ENCODE assay signal across 8 cellular contexts in the genomic region with DNA sequence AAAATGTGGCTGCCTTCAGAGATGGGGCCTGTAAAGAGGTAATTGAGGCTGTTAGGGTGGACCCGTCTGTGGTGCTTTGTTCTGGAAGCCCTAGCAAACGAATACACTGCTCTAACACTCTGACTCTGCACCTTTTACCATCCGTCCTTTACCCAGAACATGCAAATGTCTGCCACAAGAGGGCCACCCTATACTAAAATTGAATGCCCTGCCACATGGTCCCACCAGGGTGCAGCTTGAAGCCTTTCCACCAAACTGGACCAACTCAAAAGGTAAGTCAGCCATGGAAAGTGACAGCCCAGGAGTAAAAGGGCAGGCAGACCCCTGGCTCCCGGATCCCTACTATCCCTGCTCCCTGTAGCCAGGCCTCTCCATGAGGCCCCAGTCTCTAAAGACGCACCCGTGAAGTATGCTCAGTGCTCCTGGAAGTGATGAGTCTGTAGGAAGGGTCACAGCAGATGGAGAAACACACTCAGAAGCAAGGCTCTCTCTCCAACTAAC. TPM values are rescaled to one million over a fixed set of nuclear protein-coding genes. Genes with fewer than 3 reads are reported as not detected.
DNase-seq lines count a peak whose midpoint lies in the region; ATAC-seq and TF ChIP-seq lines count a peak whose summit lies in the region.

No MANE protein-coding gene starts in this region.

- 31% methylated on average over 6 of the region's 6 CpGs for WGBS in liver

- TF ChIP-seq RAD21 in liver (IDR thresholded peaks at IDR 0.05), result peak; percentile 97 to 99

- H3K4me1 ChIP-seq in liver (ENCODE audit: control insufficient read depth in 4 of 4, insufficient read depth in 4 of 4, low read length in 3 of 4), result peaks cover 0 to 6% (median 4%) of the 10 kb centered on the region in 4 donors

- no peaks in the 10 kb centered on the region for H3K36me3 ChIP-seq in liver (ENCODE audit: control insufficient read depth in 4 of 4, insufficient read depth in 3 of 4, low read depth in 1 of 4, low read length in 3 of 4)

- DNase-seq in Ammon's horn (ENCODE audit: low spot score) (peak; percentile 83), NCI-H446 (lab: John Stamatoyannopoulos, UW) (peak; percentile 85 to 89), cerebellar cortex (ENCODE audit: low spot score) (peak; percentile 90)
- DNase-seq in stimulated activated CD4-positive, alpha-beta T cell treated with anti-CD3 and anti-CD28 coated beads, TNF-alpha, amount 100 ng/mL, for 48 hours (ENCODE audit: low read depth in 3 of 3), result peak in 2 of 3 donors; percentile 41 to 46

- ATAC-seq in GM18907 (IDR thresholded peaks at IDR 0.05; ENCODE audit: unreplicated experiment) (peak; percentile 89), HG03280 (IDR thresholded peaks at IDR 0.05; ENCODE audit: unreplicated experiment) (peak; percentile 82)
- ATAC-seq in activated CD4-positive, CD25-positive, alpha-beta regulatory T cell treated with anti-CD3 and anti-CD28 coated beads, Interleukin-2, amount 50 U/mL, for 24 hours, result peak; percentile 90 to 92

- H3K9ac ChIP-seq in liver (ENCODE audit: low read depth in 1 of 2, low read length in 2 of 2), result no peak overlapping the region

- no peak overlapping the region for H3K4me3 ChIP-seq in liver (ENCODE audit: low read depth in 1 of 3, low read length in 3 of 3)

- H3K27me3 ChIP-seq in liver (ENCODE audit: control insufficient read depth in 4 of 4, insufficient read depth in 4 of 4, low read length in 3 of 4), result no peaks in the 10 kb centered on the region

- TF ChIP-seq CTCF in liver (IDR thresholded peaks at IDR 0.05; ENCODE audit: low read depth, low read length, missing input control), result peak; percentile 98

- no peak overlapping the region for H3K27ac ChIP-seq in liver (ENCODE audit: low read depth in 1 of 2, low read length in 2 of 2)

- H3K9me3 ChIP-seq in liver (ENCODE audit: control insufficient read depth in 4 of 4, low read length in 3 of 4), result no peaks in the 10 kb centered on the region

TF ChIP-seq in liver, 16 proteins besides CTCF, POLR2A, EP300 and RAD21:
- TF ChIP-seq, protein P1, sequence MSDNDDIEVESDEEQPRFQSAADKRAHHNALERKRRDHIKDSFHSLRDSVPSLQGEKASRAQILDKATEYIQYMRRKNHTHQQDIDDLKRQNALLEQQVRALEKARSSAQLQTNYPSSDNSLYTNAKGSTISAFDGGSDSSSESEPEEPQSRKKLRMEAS (IDR thresholded peaks at IDR 0.05), result peak; percentile 89
- TF ChIP-seq, protein P2, sequence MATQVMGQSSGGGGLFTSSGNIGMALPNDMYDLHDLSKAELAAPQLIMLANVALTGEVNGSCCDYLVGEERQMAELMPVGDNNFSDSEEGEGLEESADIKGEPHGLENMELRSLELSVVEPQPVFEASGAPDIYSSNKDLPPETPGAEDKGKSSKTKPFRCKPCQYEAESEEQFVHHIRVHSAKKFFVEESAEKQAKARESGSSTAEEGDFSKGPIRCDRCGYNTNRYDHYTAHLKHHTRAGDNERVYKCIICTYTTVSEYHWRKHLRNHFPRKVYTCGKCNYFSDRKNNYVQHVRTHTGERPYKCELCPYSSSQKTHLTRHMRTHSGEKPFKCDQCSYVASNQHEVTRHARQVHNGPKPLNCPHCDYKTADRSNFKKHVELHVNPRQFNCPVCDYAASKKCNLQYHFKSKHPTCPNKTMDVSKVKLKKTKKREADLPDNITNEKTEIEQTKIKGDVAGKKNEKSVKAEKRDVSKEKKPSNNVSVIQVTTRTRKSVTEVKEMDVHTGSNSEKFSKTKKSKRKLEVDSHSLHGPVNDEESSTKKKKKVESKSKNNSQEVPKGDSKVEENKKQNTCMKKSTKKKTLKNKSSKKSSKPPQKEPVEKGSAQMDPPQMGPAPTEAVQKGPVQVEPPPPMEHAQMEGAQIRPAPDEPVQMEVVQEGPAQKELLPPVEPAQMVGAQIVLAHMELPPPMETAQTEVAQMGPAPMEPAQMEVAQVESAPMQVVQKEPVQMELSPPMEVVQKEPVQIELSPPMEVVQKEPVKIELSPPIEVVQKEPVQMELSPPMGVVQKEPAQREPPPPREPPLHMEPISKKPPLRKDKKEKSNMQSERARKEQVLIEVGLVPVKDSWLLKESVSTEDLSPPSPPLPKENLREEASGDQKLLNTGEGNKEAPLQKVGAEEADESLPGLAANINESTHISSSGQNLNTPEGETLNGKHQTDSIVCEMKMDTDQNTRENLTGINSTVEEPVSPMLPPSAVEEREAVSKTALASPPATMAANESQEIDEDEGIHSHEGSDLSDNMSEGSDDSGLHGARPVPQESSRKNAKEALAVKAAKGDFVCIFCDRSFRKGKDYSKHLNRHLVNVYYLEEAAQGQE (IDR thresholded peaks at IDR 0.05), result no peak
- TF ChIP-seq YY1 (IDR thresholded peaks at IDR 0.05), result no peak
- TF ChIP-seq SP1 (IDR thresholded peaks at IDR 0.05), result no peak
TF ChIP-seq in liver: peak in this region for 1.

RNA-seq across cellular contexts. Expression of a gene that starts 5.8 kb away (rescaled TPM):
- under 1 TPM; 0.17 to 0.28 TPM for total RNA-seq in liver
- polyA plus RNA-seq in liver, result under 1 TPM; 0.14 to 0.25 TPM

RNA-seq across cellular contexts. Expression of a gene that starts 32.9 kb away (rescaled TPM):
- 10 to 100 TPM; 39.9 to 82.7 TPM for total RNA-seq in liver
- polyA plus RNA-seq in liver, result 100 to 1,000 TPM; 133 to 137 TPM
